ENCODE assay signal across 8 cellular contexts in genomic region chr14:67941456-67942018, GRCh38.
DNase-seq lines count a peak whose midpoint lies in the region; ATAC-seq and TF ChIP-seq lines count a peak whose summit lies in the region.
"Had no signal": no experiment of that assay in that cellular context is flagged by ENCODE, and none has a peak within 500 bp of the region (broad histone marks: within the 10 kb centered on the region; RNA-seq: fewer than 3 reads in every experiment).

No MANE protein-coding gene starts in this region.

- in situ Hi-C loops in transverse colon (cut with MboI; ENCODE audit: low pct_ligation_motif_present in 1 of 4, low pct_unique_long_range_greater_than_20kb in 1 of 4, low sequenced_read_pairs in 3 of 4), result loop anchor here in 3 of 4 donors (10.0 to 25.0 kb wide), 3 partner anchors 296 to 596 kb away; no protein-coding TSS in a partner anchor

- no peaks in the 10 kb centered on the region for H3K9me3 ChIP-seq in endocrine pancreas (ENCODE audit: control insufficient read depth, low read length)
- no peaks in the 10 kb centered on the region for H3K9me3 ChIP-seq in transverse colon

- H3K9ac ChIP-seq in endocrine pancreas (ENCODE audit: control insufficient read depth, insufficient read depth, low read length), result peak overlapping the region; percentile 10

- H3K36me3 ChIP-seq in endocrine pancreas (ENCODE audit: control insufficient read depth, insufficient read depth, low read length), result no peaks in the 10 kb centered on the region
- H3K36me3 ChIP-seq in transverse colon, result no peaks in the 10 kb centered on the region

- TF ChIP-seq POLR2A in transverse colon (IDR thresholded peaks at IDR 0.05), result no peak

- ATAC-seq in omental fat pad (ENCODE audit: low FRiP score) (no peak), HG02642 (IDR thresholded peaks at IDR 0.05; ENCODE audit: poor library complexity, unreplicated experiment) (no peak)

- WGBS in transverse colon (ENCODE audit: low coverage in 1 of 2), 2 donors, result 37% methylated on average over 1 of the region's 1 CpG; no CpG with 5 or more reads in 1 of the 2 donors

- H3K4me3 ChIP-seq in endocrine pancreas (ENCODE audit: control insufficient read depth, insufficient read depth, low read length) (no peak overlapping the region), transverse colon (no peak overlapping the region)

- TF ChIP-seq CTCF in transverse colon (IDR thresholded peaks at IDR 0.05) (no peak), omental fat pad (IDR thresholded peaks at IDR 0.05) (no peak)

- intact Hi-C loops in transverse colon (cut with DNase I; ENCODE audit: low total_unique reads), result loop anchor here (1.0 to 10.0 kb wide), 2 partner anchors 303 to 854 kb away; no protein-coding TSS in a partner anchor

- H3K27me3 ChIP-seq in endocrine pancreas (ENCODE audit: control insufficient read depth, insufficient read depth, low read length) (no peaks in the 10 kb centered on the region), transverse colon (no peaks in the 10 kb centered on the region)

- H3K4me1 ChIP-seq in endocrine pancreas (ENCODE audit: control insufficient read depth, insufficient read depth, low read length) (peaks cover 23% of the 10 kb centered on the region), transverse colon (peaks cover 25 to 55% (median 33%) of the 10 kb centered on the region in 4 donors)

- DNase-seq in OCI-M1 (lab: John Stamatoyannopoulos, UW) (peak; percentile 1), medulla oblongata (ENCODE audit: extremely low spot score) (peak; percentile 55), transverse colon (no peak), omental fat pad (ENCODE audit: low spot score) (no peak), putamen (ENCODE audit: low spot score) (no peak)
- DNase-seq: activated effector memory CD4-positive, alpha-beta T cell treated with Interleukin-2 at 50 U/mL for 16 hours had no signal

- no peak for TF ChIP-seq EP300 in transverse colon (IDR thresholded peaks at IDR 0.05; ENCODE audit: low read depth)

- H3K27ac ChIP-seq in transverse colon, result peak overlapping the region; percentile 78 to 85 (median 80)

Comparison
In these comparisons a context has a peak if more than half of its experiments do, and no peak if none do; other contexts are left out.
1. DNase-seq: peak in OCI-M1 (single experiment) and medulla oblongata (single experiment); none in transverse colon (single experiment), omental fat pad (single experiment) and putamen (single experiment).